In the genomic region with DNA sequence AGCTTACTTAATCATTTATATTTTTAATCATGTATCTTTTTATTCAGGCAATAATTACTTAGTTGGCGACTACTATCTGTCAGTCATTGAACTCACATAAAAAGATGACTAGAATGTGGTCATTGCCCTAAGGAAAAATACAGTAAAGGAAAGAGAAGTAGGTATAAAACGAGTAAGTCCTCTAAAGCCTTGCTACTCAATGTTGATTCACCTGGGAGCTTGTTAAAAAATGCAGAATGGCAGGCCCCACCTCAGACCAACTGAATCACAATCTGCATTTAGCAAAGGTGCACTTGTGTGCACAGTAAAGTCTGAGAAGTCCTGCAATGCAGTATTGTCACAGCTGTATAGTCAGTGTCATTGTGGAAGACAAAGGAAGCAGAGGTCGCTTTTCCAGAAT, we compare ENCODE assay signal across 22 cellular contexts.
"Had no signal": no experiment of that assay in that cellular context is flagged by ENCODE, and none has a peak within 500 bp of the region (broad histone marks: within the 10 kb centered on the region; RNA-seq: fewer than 3 reads in every experiment).

No MANE protein-coding gene starts in this region.

- H3K4me1 Mint-ChIP-seq: neural progenitor cell; stimulated activated memory B cell treated with anti-CD40 and anti-IgM and Interleukin-4, amounts not matched to agents 10 μg/mL and 1 μg/mL and 100 μg/mL, for 72 hours had no signal

- DNase-seq: effector memory CD4-positive, alpha-beta T cell; gastrocnemius medialis; islet precursor cell; left cardiac atrium; lower lobe of right lung; midbrain; nucleus accumbens; ovary; right lobe of liver; spleen; stimulated activated CD4-positive, alpha-beta T cell treated with anti-CD3 and anti-CD28 coated beads, Interleukin-15, amount 100 ng/mL, for 24 hours; stimulated activated CD4-positive, alpha-beta T cell treated with anti-CD3 and anti-CD28 coated beads, Interleukin-1b, Interleukin-23, amount 100 ng/mL, for 48 hours; stimulated activated CD4-positive, alpha-beta T cell treated with anti-CD3 and anti-CD28 coated beads, Interleukin-4, amount 100 ng/mL, for 24 hours; tibial artery; upper lobe of right lung had no signal

- H2AFZ ChIP-seq: neural progenitor cell had no signal

- FAIRE-seq: endometrium had no signal

- H3K4me2 ChIP-seq: neural progenitor cell had no signal

- H3K9ac ChIP-seq: neural progenitor cell had no signal

- H3K27me3 Mint-ChIP-seq: natural killer cell treated with Interleukin-12 subunit alpha and Interleukin-12 subunit beta and Interleukin-15 and Interleukin-18, amount 100 ng/mL, for 72 hours; stimulated activated memory B cell treated with anti-CD40 and anti-IgM and Interleukin-4, amounts not matched to agents 10 μg/mL and 1 μg/mL and 100 μg/mL, for 72 hours; stimulated activated naive CD8-positive, alpha-beta T cell treated with anti-CD3 and anti-CD28 coated beads, Interleukin-15, Interleukin-2, amounts not matched to agents 100 ng/mL and 50 ng/mL, for 24 hours had no signal

- H3K4me1 ChIP-seq: left ventricle myocardium inferior, lower lobe of right lung, neural progenitor cell, right lobe of liver, spleen, tibial artery, upper lobe of right lung had no signal

- H3K27me3 ChIP-seq: gastrocnemius medialis, neural progenitor cell, ovary, right lobe of liver, spleen, tibial artery, upper lobe of right lung, vagina had no signal

- H3K4me3 Mint-ChIP-seq: natural killer cell treated with Interleukin-12 subunit alpha and Interleukin-12 subunit beta and Interleukin-15 and Interleukin-18, amount 100 ng/mL, for 72 hours; neural progenitor cell; stimulated activated memory B cell treated with anti-CD40 and anti-IgM and Interleukin-4, amounts not matched to agents 10 μg/mL and 1 μg/mL and 100 μg/mL, for 72 hours; stimulated activated naive CD8-positive, alpha-beta T cell treated with anti-CD3 and anti-CD28 coated beads, Interleukin-15, Interleukin-2, amounts not matched to agents 100 ng/mL and 50 ng/mL, for 24 hours had no signal

- H3K27ac ChIP-seq: gastrocnemius medialis, left ventricle myocardium inferior, lower lobe of right lung, neural progenitor cell, ovary, right lobe of liver, spleen, tibial artery, upper lobe of right lung, vagina had no signal

- H3K36me3 ChIP-seq: gastrocnemius medialis, left ventricle myocardium inferior, lower lobe of right lung, neural progenitor cell, ovary, right lobe of liver, spleen, tibial artery, upper lobe of right lung, vagina had no signal

- H3K9me3 Mint-ChIP-seq: neural progenitor cell; stimulated activated memory B cell treated with anti-CD40 and anti-IgM and Interleukin-4, amounts not matched to agents 10 μg/mL and 1 μg/mL and 100 μg/mL, for 72 hours; stimulated activated naive CD8-positive, alpha-beta T cell treated with anti-CD3 and anti-CD28 coated beads, Interleukin-15, Interleukin-2, amounts not matched to agents 100 ng/mL and 50 ng/mL, for 24 hours had no signal

- H3K9me3 ChIP-seq: gastrocnemius medialis, left ventricle myocardium inferior, lower lobe of right lung, ovary, right lobe of liver, spleen, tibial artery, upper lobe of right lung, vagina had no signal

- ATAC-seq: gastrocnemius medialis; left cardiac atrium; lower lobe of right lung; natural killer cell treated with Interleukin-12 subunit alpha and Interleukin-12 subunit beta and Interleukin-15 and Interleukin-18, amount 100 ng/mL, for 72 hours; right lobe of liver; stimulated activated memory B cell treated with anti-CD40 and anti-IgM and Interleukin-4, amounts not matched to agents 10 μg/mL and 1 μg/mL and 100 μg/mL, for 72 hours; upper lobe of right lung had no signal

- H3K4me3 ChIP-seq: gastrocnemius medialis, left ventricle myocardium inferior, lower lobe of right lung, neural progenitor cell, ovary, right lobe of liver, spleen, tibial artery, upper lobe of right lung, vagina had no signal

- H3K27ac Mint-ChIP-seq: natural killer cell treated with Interleukin-12 subunit alpha and Interleukin-12 subunit beta and Interleukin-15 and Interleukin-18, amount 100 ng/mL, for 72 hours; neural progenitor cell; stimulated activated memory B cell treated with anti-CD40 and anti-IgM and Interleukin-4, amounts not matched to agents 10 μg/mL and 1 μg/mL and 100 μg/mL, for 72 hours; stimulated activated naive CD8-positive, alpha-beta T cell treated with anti-CD3 and anti-CD28 coated beads, Interleukin-15, Interleukin-2, amounts not matched to agents 100 ng/mL and 50 ng/mL, for 24 hours had no signal

- H3K36me3 Mint-ChIP-seq: natural killer cell treated with Interleukin-12 subunit alpha and Interleukin-12 subunit beta and Interleukin-15 and Interleukin-18, amount 100 ng/mL, for 72 hours; neural progenitor cell; stimulated activated memory B cell treated with anti-CD40 and anti-IgM and Interleukin-4, amounts not matched to agents 10 μg/mL and 1 μg/mL and 100 μg/mL, for 72 hours had no signal
